ENCODE assay signal across 8 cellular contexts in genomic region chr7:19772858-19773337, GRCh38. TPM values are rescaled to one million over a fixed set of nuclear protein-coding genes. Genes with fewer than 3 reads are reported as not detected.
DNase-seq lines count a peak whose midpoint lies in the region; ATAC-seq and TF ChIP-seq lines count a peak whose summit lies in the region.

No MANE protein-coding gene starts in this region.

- in situ Hi-C loops in GM13977 (cut with MboI; ENCODE audit: low pct_unique_long_range_greater_than_20kb, low sequenced_read_pairs, unreplicated experiment) = loop anchor here (25.0 kb wide), 3 partner anchors 214 to 539 kb away; no protein-coding TSS in a partner anchor

- no peak overlapping the region for H3K27ac ChIP-seq in stomach smooth muscle (ENCODE audit: low read length)

- no peak for ATAC-seq in activated B cell treated with CpG ODN at 0.5 μM for 24 hours (ENCODE audit: low read depth)

- H3K36me3 ChIP-seq in stomach smooth muscle (ENCODE audit: control insufficient read depth in 2 of 2, insufficient read depth in 2 of 2, low read length in 2 of 2) = no peaks in the 10 kb centered on the region

- peaks cover 14% of the 10 kb centered on the region for H3K4me1 Mint-ChIP-seq in activated B cell treated with CpG ODN at 0.5 μM for 24 hours

- H3K9ac ChIP-seq in stomach smooth muscle (ENCODE audit: low read length in 2 of 2) = no peak overlapping the region

- H3K4me3 ChIP-seq in stomach smooth muscle (ENCODE audit: low read length in 2 of 2) = peak overlapping the region; percentile 52 to 61

- POLR2A ChIA-PET in activated B cell treated with CpG ODN at 0.5 μM for 24 hours (lab: Charles Lee) = no interaction called here

- H3K9me3 ChIP-seq in stomach smooth muscle (ENCODE audit: control insufficient read depth in 2 of 2, low read length in 2 of 2) = no peaks in the 10 kb centered on the region

- H3K4me1 ChIP-seq in stomach smooth muscle (ENCODE audit: control insufficient read depth, insufficient read depth, low read length) = peaks cover 9% of the 10 kb centered on the region

- peak overlapping the region; percentile 56 for H3K4me3 Mint-ChIP-seq in activated B cell treated with CpG ODN at 0.5 μM for 24 hours

- peaks cover 37% of the 10 kb centered on the region for H3K27me3 Mint-ChIP-seq in activated B cell treated with CpG ODN at 0.5 μM for 24 hours

- no peaks in the 10 kb centered on the region for H3K36me3 Mint-ChIP-seq in activated B cell treated with CpG ODN at 0.5 μM for 24 hours (ENCODE audit: low read depth)

- CTCF ChIA-PET in activated B cell treated with CpG ODN at 0.5 μM for 24 hours (lab: Charles Lee) = no interaction called here

- H3K27me3 ChIP-seq in stomach smooth muscle (ENCODE audit: control insufficient read depth in 1 of 2, insufficient read depth in 2 of 2, low read length in 2 of 2) = peaks cover 10 to 28% of the 10 kb centered on the region in 2 donors

- TF ChIP-seq CTCF in activated B cell treated with CpG ODN at 0.5 μM for 24 hours (IDR thresholded peaks at IDR 0.05) (no peak), GM13977 (IDR thresholded peaks at IDR 0.05; ENCODE audit: extremely low read depth, insufficient read depth, missing control alignments) (no peak)

- intact Hi-C loops in activated B cell treated with CpG ODN at 0.5 μM for 24 hours (cut with micrococcal nuclease) = no loop called here

- H3K27ac Mint-ChIP-seq in activated B cell treated with CpG ODN at 0.5 μM for 24 hours = no peak overlapping the region

- no peaks in the 10 kb centered on the region for H3K9me3 Mint-ChIP-seq in activated B cell treated with CpG ODN at 0.5 μM for 24 hours

- DNase-seq in NCI-H2029 (lab: John Stamatoyannopoulos, UW) (peak; percentile 4), NCI-H2029 treated with DMSO at 0.1 percent for 48 hours (lab: John Stamatoyannopoulos, UW) (no peak), activated B cell treated with CpG ODN at 0.5 μM for 24 hours (no peak), iPS-NIHi7 (ENCODE audit: extremely low spot score) (peak; percentile 77), HUDEP-2 (lab: John Stamatoyannopoulos, UW; ENCODE audit: unreplicated experiment in 76 of 76) (no peak), GM13977 (ENCODE audit: low spot score) (no peak)
- DNase-seq in activated CD8-positive, alpha-beta memory T cell treated with anti-CD3 and anti-CD28 coated beads, Interleukin-2, amount 50 U/mL, for 4 hours = no peak

RNA-seq across cellular contexts. Expression of gene TMEM196, which starts 0.5 kb away (rescaled TPM):
- not detected in 2 replicates for total RNA-seq in activated B cell treated with CpG ODN at 0.5 μM for 24 hours

Comparison
In these comparisons a context has a peak if more than half of its experiments do, and no peak if none do; other contexts are left out.
1. DNase-seq: peak in NCI-H2029 (single experiment) and iPS-NIHi7 (single experiment); none in NCI-H2029 treated with DMSO at 0.1 percent for 48 hours (single experiment), activated B cell treated with CpG ODN at 0.5 μM for 24 hours (single experiment), HUDEP-2 (0 of 76), activated CD8-positive, alpha-beta memory T cell treated with anti-CD3 and anti-CD28 coated beads, Interleukin-2, amount 50 U/mL, for 4 hours (single experiment) and GM13977 (single experiment).